ENCODE assay signal across 26 cellular contexts in the genomic region with DNA sequence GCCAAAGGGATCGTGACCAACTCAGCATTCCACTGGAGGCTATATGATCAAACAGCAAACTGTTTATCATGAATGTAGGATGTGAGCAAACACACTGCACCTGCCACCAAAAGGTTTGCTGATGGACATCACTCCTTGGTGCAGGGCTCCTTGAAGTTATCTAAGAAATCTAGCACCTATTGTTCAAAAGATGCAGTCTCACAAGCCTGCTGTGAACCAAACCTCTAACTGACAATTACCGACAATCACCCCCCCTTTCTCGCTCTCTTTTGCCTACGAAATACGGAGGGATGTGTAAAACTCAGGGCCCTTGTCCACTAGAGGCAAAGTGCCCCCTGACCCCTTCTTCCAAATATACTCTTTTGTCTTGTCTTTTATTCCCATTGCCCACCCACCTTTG. TPM values are rescaled to one million over a fixed set of nuclear protein-coding genes. Genes with fewer than 3 reads are reported as not detected.
"Had no signal": no experiment of that assay in that cellular context is flagged by ENCODE, and none has a peak within 500 bp of the region (broad histone marks: within the 10 kb centered on the region; RNA-seq: fewer than 3 reads in every experiment).

No MANE protein-coding gene starts in this region.

- H3K27ac Mint-ChIP-seq: activated CD4-positive, alpha-beta T cell treated with anti-CD3 and anti-CD28 coated beads, Interleukin-2, amount 10 ng/mL, durations not matched to agents 7 days and 5 days; activated naive CD4-positive, alpha-beta T cell treated with anti-CD3 and anti-CD28 coated beads, Interleukin-2, amount 50 U/mL, for 72 hours; activated T-helper 1 cell treated with anti-CD3 and anti-CD28 coated beads, Interleukin-12 subunit alpha, Interleukin-12 subunit beta, Interleukin-2, Interleukin-4 antibody, amounts not matched to agents 30 ng/mL and 10 ng/mL and 1 ng/mL, durations not matched to agents 14 hours and 24 hours and 36 hours; T-cell had no signal

- FAIRE-seq: K562 had no signal

- H3K4me3 Mint-ChIP-seq: activated CD4-positive, alpha-beta memory T cell treated with anti-CD3 and anti-CD28 coated beads for 36 hours; activated CD4-positive, alpha-beta T cell treated with anti-CD3 and anti-CD28 coated beads, Interleukin-2, amount 10 ng/mL, durations not matched to agents 7 days and 5 days; activated T-helper 1 cell treated with anti-CD3 and anti-CD28 coated beads, Interleukin-12 subunit alpha, Interleukin-12 subunit beta, Interleukin-2, Interleukin-4 antibody, amounts not matched to agents 30 ng/mL and 10 ng/mL and 1 ng/mL, durations not matched to agents 14 hours and 24 hours and 36 hours; T-cell had no signal

- H3K36me3 Mint-ChIP-seq: T-cell had no signal

- DNase-seq: activated CD4-positive, alpha-beta memory T cell treated with anti-CD3 and anti-CD28 coated beads for 36 hours; activated CD4-positive, alpha-beta T cell treated with anti-CD3 and anti-CD28 coated beads, Interleukin-2, amount 10 ng/mL, durations not matched to agents 7 days and 5 days; activated CD4-positive, CD25-positive, alpha-beta regulatory T cell; activated CD8-positive, alpha-beta memory T cell treated with anti-CD3 and anti-CD28 coated beads, Interleukin-2, amount 50 U/mL, for 48 hours; activated effector memory CD4-positive, alpha-beta T cell treated with anti-CD3 and anti-CD28 coated beads, Interleukin-2, amount 50 U/mL, for 16 hours; activated naive CD4-positive, alpha-beta T cell treated with Interleukin-2 at 50 U/mL for 16 hours; activated T-cell treated with anti-CD3 and anti-CD28 coated beads, Interleukin-2, amount 50 U/mL, for 1 hour; Karpas-422; MM.1S; NCI-H1105; NCI-H1436; NCI-H1694 treated with DMSO at 0.1 percent for 48 hours; NCI-H2029 treated with DMSO at 0.1 percent for 48 hours; NCI-H345; NCI-H510A; NCI-H526 treated with DMSO at 0.1 percent for 48 hours; NCI-H82; SIG-M5; T-helper 2 cell had no signal

- H3K4me3 ChIP-seq: K562, SK-N-MC had no signal

- H3K27ac ChIP-seq: SK-N-MC, VCaP had no signal

- H3K9me3 Mint-ChIP-seq: activated CD4-positive, alpha-beta memory T cell treated with anti-CD3 and anti-CD28 coated beads for 36 hours; activated CD4-positive, alpha-beta T cell treated with anti-CD3 and anti-CD28 coated beads, Interleukin-2, amount 10 ng/mL, durations not matched to agents 7 days and 5 days; activated naive CD4-positive, alpha-beta T cell treated with anti-CD3 and anti-CD28 coated beads, Interleukin-2, amount 50 U/mL, for 72 hours; activated T-helper 1 cell treated with anti-CD3 and anti-CD28 coated beads, Interleukin-12 subunit alpha, Interleukin-12 subunit beta, Interleukin-2, Interleukin-4 antibody, amounts not matched to agents 30 ng/mL and 10 ng/mL and 1 ng/mL, durations not matched to agents 14 hours and 24 hours and 36 hours; T-cell had no signal

- H3K27me3 Mint-ChIP-seq: activated CD4-positive, alpha-beta memory T cell treated with anti-CD3 and anti-CD28 coated beads for 36 hours had no signal

RNA-seq across cellular contexts. Expression of gene CCIN, which starts 19.0 kb away (rescaled TPM):
- total RNA-seq: activated CD4-positive, alpha-beta memory T cell treated with anti-CD3 and anti-CD28 coated beads for 36 hours; activated naive CD4-positive, alpha-beta T cell treated with anti-CD3 and anti-CD28 coated beads, Interleukin-2, amount 50 U/mL, for 72 hours; activated T-helper 1 cell treated with anti-CD3 and anti-CD28 coated beads, Interleukin-12 subunit alpha, Interleukin-12 subunit beta, Interleukin-2, Interleukin-4 antibody, amounts not matched to agents 30 ng/mL and 10 ng/mL and 1 ng/mL, durations not matched to agents 14 hours and 24 hours and 36 hours; K562; OCI-LY7 had no signal
- polyA plus RNA-seq: K562 had no signal

RNA-seq across cellular contexts. Expression of gene GLIPR2, which starts 51.7 kb away (rescaled TPM):
- total RNA-seq: OCI-LY7 had no signal
